ENCODE assay signal across 3 cellular contexts in genomic region chr10:34035241-34035790, GRCh38.
A peak's percentile ranks its signal among the peaks of the same experiment; 100 is the strongest.
DNase-seq lines count a peak whose midpoint lies in the region; ATAC-seq, FAIRE-seq and TF ChIP-seq lines count a peak whose summit lies in the region.
"Not testable (repeated sequence)": the region's sequence is repeated elsewhere in the genome, so short reads cannot be mapped to it uniquely, and the experiment has no call there.

No MANE protein-coding gene starts in this region.

- H3K9me3 ChIP-seq in kidney (ENCODE audit: control insufficient read depth in 1 of 2, low read length in 2 of 2) = not testable (repeated sequence)

- H3K4me1 Mint-ChIP-seq in stimulated activated naive CD8-positive, alpha-beta T cell treated with anti-CD3 and anti-CD28 coated beads, Interleukin-15, amount 100 ng/mL, for 72 hours = not testable (repeated sequence)

- not testable (repeated sequence) for H3K27ac ChIP-seq in kidney (ENCODE audit: low read depth in 2 of 2, low read length in 2 of 2)

- H3K27ac Mint-ChIP-seq in stimulated activated naive CD8-positive, alpha-beta T cell treated with anti-CD3 and anti-CD28 coated beads, Interleukin-15, amount 100 ng/mL, for 72 hours = not testable (repeated sequence)

- intact Hi-C loops in kidney (cut with DNase I) = not testable (repeated sequence)

- H3K9me3 Mint-ChIP-seq in stimulated activated naive CD8-positive, alpha-beta T cell treated with anti-CD3 and anti-CD28 coated beads, Interleukin-15, amount 100 ng/mL, for 72 hours = not testable (repeated sequence)

- not testable (repeated sequence) for H3K27me3 Mint-ChIP-seq in stimulated activated naive CD8-positive, alpha-beta T cell treated with anti-CD3 and anti-CD28 coated beads, Interleukin-15, amount 100 ng/mL, for 72 hours

- TF ChIP-seq CTCF in kidney (IDR thresholded peaks at IDR 0.05; ENCODE audit: borderline replicate concordance, extremely low read depth, insufficient read depth) = not testable (repeated sequence)

- DNase-seq in activated gamma-delta T cell (lab: John Stamatoyannopoulos, UW) = peak; percentile 7
- peak; percentile 65 for DNase-seq in kidney
- not testable (repeated sequence) for DNase-seq in stimulated activated naive CD8-positive, alpha-beta T cell treated with anti-CD3 and anti-CD28 coated beads, Interleukin-15, amount 100 ng/mL, for 72 hours

- H3K4me3 Mint-ChIP-seq in stimulated activated naive CD8-positive, alpha-beta T cell treated with anti-CD3 and anti-CD28 coated beads, Interleukin-15, amount 100 ng/mL, for 72 hours = not testable (repeated sequence)

- not testable (repeated sequence) for H3K4me3 ChIP-seq in kidney (ENCODE audit: low read length in 2 of 2)

- peak; percentile 37 for ATAC-seq in stimulated activated naive CD8-positive, alpha-beta T cell treated with anti-CD3 and anti-CD28 coated beads, Interleukin-15, amount 100 ng/mL, for 72 hours

- not testable (repeated sequence) for H3K4me1 ChIP-seq in kidney (ENCODE audit: control insufficient read depth in 1 of 2, insufficient read depth in 1 of 2, low read depth in 1 of 2, low read length in 2 of 2)

- not testable (repeated sequence) for FAIRE-seq in kidney (lab: Jason Lieb, UNC)

- H3K9ac ChIP-seq in kidney (ENCODE audit: low read length in 2 of 2) = not testable (repeated sequence)

- not testable (repeated sequence) for H3K36me3 ChIP-seq in kidney (ENCODE audit: control insufficient read depth in 1 of 2, insufficient read depth in 2 of 2, low read length in 2 of 2)
